ENCODE assay signal across 8 cellular contexts in genomic region chr7:151795168-151795754, GRCh38.
DNase-seq lines count a peak whose midpoint lies in the region; ATAC-seq lines count a peak whose summit lies in the region.

No MANE protein-coding gene starts in this region.

- H3K4me1 Mint-ChIP-seq in activated T-helper 1 cell treated with anti-CD3 and anti-CD28 coated beads, Interleukin-12 subunit alpha, Interleukin-12 subunit beta, Interleukin-2, Interleukin-4 antibody, amounts not matched to agents 30 ng/mL and 10 ng/mL and 1 ng/mL, durations not matched to agents 14 hours and 24 hours and 36 hours (ENCODE audit: low read depth) = no peaks in the 10 kb centered on the region

- peaks cover 2% of the 10 kb centered on the region for H3K27me3 Mint-ChIP-seq in activated T-helper 1 cell treated with anti-CD3 and anti-CD28 coated beads, Interleukin-12 subunit alpha, Interleukin-12 subunit beta, Interleukin-2, Interleukin-4 antibody, amounts not matched to agents 30 ng/mL and 10 ng/mL and 1 ng/mL, durations not matched to agents 14 hours and 24 hours and 36 hours (ENCODE audit: insufficient read depth)

- ATAC-seq in GM18517 (IDR thresholded peaks at IDR 0.05; ENCODE audit: unreplicated experiment) (peak; percentile 80), HG03432 (IDR thresholded peaks at IDR 0.05; ENCODE audit: unreplicated experiment) (peak; percentile 67)

- H3K9me3 Mint-ChIP-seq in activated T-helper 1 cell treated with anti-CD3 and anti-CD28 coated beads, Interleukin-12 subunit alpha, Interleukin-12 subunit beta, Interleukin-2, Interleukin-4 antibody, amounts not matched to agents 30 ng/mL and 10 ng/mL and 1 ng/mL, durations not matched to agents 14 hours and 24 hours and 36 hours = no peaks in the 10 kb centered on the region

- peak; percentile 6 for DNase-seq in activated T-helper 1 cell treated with anti-CD3 and anti-CD28 coated beads, Interleukin-12 subunit alpha, Interleukin-12 subunit beta, Interleukin-2, Interleukin-4 antibody, amounts not matched to agents 30 ng/mL and 10 ng/mL and 1 ng/mL, durations not matched to agents 14 hours and 24 hours and 36 hours (ENCODE audit: low spot score)
- peak; percentile 59 to 60 for DNase-seq in stimulated activated CD4-positive, alpha-beta T cell treated with anti-CD3 and anti-CD28 coated beads, Interleukin-1b, Interleukin-23, amount 100 ng/mL, for 4 hours (ENCODE audit: low read depth in 2 of 2)
- DNase-seq in middle frontal gyrus (ENCODE audit: extremely low spot score, low spot score) (no peak), NCI-H2029 treated with DMSO at 0.1 percent for 48 hours (lab: John Stamatoyannopoulos, UW) (no peak), COLO668 (lab: John Stamatoyannopoulos, UW; ENCODE audit: unreplicated experiment) (no peak), cardiac septum (ENCODE audit: low spot score) (no peak)

- peak overlapping the region; percentile 40 for H3K27ac Mint-ChIP-seq in activated T-helper 1 cell treated with anti-CD3 and anti-CD28 coated beads, Interleukin-12 subunit alpha, Interleukin-12 subunit beta, Interleukin-2, Interleukin-4 antibody, amounts not matched to agents 30 ng/mL and 10 ng/mL and 1 ng/mL, durations not matched to agents 14 hours and 24 hours and 36 hours

- H3K4me3 Mint-ChIP-seq in activated T-helper 1 cell treated with anti-CD3 and anti-CD28 coated beads, Interleukin-12 subunit alpha, Interleukin-12 subunit beta, Interleukin-2, Interleukin-4 antibody, amounts not matched to agents 30 ng/mL and 10 ng/mL and 1 ng/mL, durations not matched to agents 14 hours and 24 hours and 36 hours = no peak overlapping the region

- intact Hi-C loops in activated T-helper 1 cell treated with anti-CD3 and anti-CD28 coated beads, Interleukin-12 subunit alpha, Interleukin-12 subunit beta, Interleukin-2, Interleukin-4 antibody, amounts not matched to agents 30 ng/mL and 10 ng/mL and 1 ng/mL, durations not matched to agents 14 hours and 24 hours and 36 hours (cut with micrococcal nuclease) = no loop called here
- intact Hi-C loops in cardiac septum (cut with DNase I) = no loop called here

- no peaks in the 10 kb centered on the region for H3K36me3 Mint-ChIP-seq in activated T-helper 1 cell treated with anti-CD3 and anti-CD28 coated beads, Interleukin-12 subunit alpha, Interleukin-12 subunit beta, Interleukin-2, Interleukin-4 antibody, amounts not matched to agents 30 ng/mL and 10 ng/mL and 1 ng/mL, durations not matched to agents 14 hours and 24 hours and 36 hours (ENCODE audit: low read depth)

Comparison
In these comparisons a context has a peak if more than half of its experiments do, and no peak if none do; other contexts are left out.
1. DNase-seq: peak in activated T-helper 1 cell treated with anti-CD3 and anti-CD28 coated beads, Interleukin-12 subunit alpha, Interleukin-12 subunit beta, Interleukin-2, Interleukin-4 antibody, amounts not matched to agents 30 ng/mL and 10 ng/mL and 1 ng/mL, durations not matched to agents 14 hours and 24 hours and 36 hours (single experiment) and stimulated activated CD4-positive, alpha-beta T cell treated with anti-CD3 and anti-CD28 coated beads, Interleukin-1b, Interleukin-23, amount 100 ng/mL, for 4 hours (2 of 2); none in middle frontal gyrus (single experiment), NCI-H2029 treated with DMSO at 0.1 percent for 48 hours (single experiment), COLO668 (single experiment) and cardiac septum (single experiment).